ENCODE assay signal across 11 cellular contexts in the genomic region with DNA sequence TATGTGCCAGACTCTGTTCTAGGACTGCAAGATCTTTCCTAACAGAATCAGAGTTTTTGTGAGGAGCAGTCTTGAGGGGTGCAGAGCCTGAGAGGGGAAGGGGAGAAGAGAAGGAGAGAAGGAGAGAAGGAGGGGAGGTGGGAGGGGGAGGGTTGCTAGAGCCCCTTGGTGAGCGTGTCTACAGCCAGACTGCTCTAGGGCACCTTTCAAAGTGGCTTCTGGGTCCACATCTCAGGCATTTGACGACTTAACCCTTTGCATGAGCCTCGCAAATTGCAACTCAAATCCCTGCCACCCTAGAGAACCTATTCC. TPM values are rescaled to one million over a fixed set of nuclear protein-coding genes. Genes with fewer than 3 reads are reported as not detected.
DNase-seq lines count a peak whose midpoint lies in the region; ATAC-seq, FAIRE-seq and TF ChIP-seq lines count a peak whose summit lies in the region.
"Had no signal": no experiment of that assay in that cellular context is flagged by ENCODE, and none has a peak within 500 bp of the region (broad histone marks: within the 10 kb centered on the region; RNA-seq: fewer than 3 reads in every experiment).

No MANE protein-coding gene starts in this region.

- POLR2A ChIA-PET in SK-N-SH (lab: Yijun Ruan, JAX) = interaction anchor here (0.6 to 1.4 kb wide), 4 partner anchors 57 to 624 kb away, joined by 3 to 6 read pairs (median 3); partner anchors contain the start of gene GCC1
- POLR2A ChIA-PET in HEK293 (lab: Yijun Ruan, JAX) = interaction anchor here (0.5 to 1.1 kb wide), 5 partner anchors 8 to 762 kb away, joined by 3 to 8 read pairs (median 4); partner anchors contain the start of gene ARF5
- POLR2A ChIA-PET in K562 (lab: Yijun Ruan, JAX) = interaction anchor here (0.5 to 1.1 kb wide), 7 partner anchors 11 to 684 kb away, joined by 3 to 7 read pairs (median 4); no protein-coding TSS in a partner anchor

- H3K4me1 ChIP-seq in SK-N-SH (ENCODE audit: control insufficient read depth in 1 of 2, insufficient read depth in 2 of 2, low read depth in 1 of 2, low read length in 1 of 2) = peaks cover 2 to 3% of the 10 kb centered on the region in 2 experiments; a peak in 2 of 4 replicates
- H3K4me1 ChIP-seq in HEK293 (ENCODE audit: control insufficient read depth, insufficient read depth, low read length) = no peaks in the 10 kb centered on the region
- peaks cover 5 to 16% of the 10 kb centered on the region in 2 experiments; a peak in 3 of 5 replicates for H3K4me1 ChIP-seq in K562 (replicated peaks in 1 of 2; ENCODE audit: control insufficient read depth in 2 of 2, insufficient read depth in 2 of 2, low read length in 2 of 2)
- H3K4me1 ChIP-seq: HAP-1 had no signal

- H3K9me3 ChIP-seq in SK-N-SH (no peaks in the 10 kb centered on the region), HEK293 (ENCODE audit: control insufficient read depth, insufficient read depth, low read depth, low read length) (no peaks in the 10 kb centered on the region), K562 (replicated peaks; ENCODE audit: control insufficient read depth, insufficient read depth, low read depth, low read length) (no peaks in the 10 kb centered on the region; the same call in 1 of the 2 replicates)
- H3K9me3 ChIP-seq: BLaER1, HAP-1 had no signal

- ATAC-seq in SK-N-SH treated with all-trans-retinoic acid at 6 μM for 48 hours (peak; percentile 5; the same call in 2 of the 3 replicates), K562 (peak; percentile 14), GM18502 (IDR thresholded peaks at IDR 0.05; ENCODE audit: poor library complexity, unreplicated experiment) (no peak)

- H3F3A ChIP-seq in SK-N-SH (replicated peaks; ENCODE audit: insufficient read depth) = no peaks in the 10 kb centered on the region

- TF ChIP-seq POLR2A in K562 (conservative IDR thresholded peaks at IDR 0.05) = no peak

- TF ChIP-seq RAD21 in SK-N-SH (IDR thresholded peaks at IDR 0.05; ENCODE audit: low read length) (no peak), K562 (CRISPR knock-in tag; conservative IDR thresholded peaks at IDR 0.05 in 1 of 2, IDR thresholded peaks at IDR 0.05 in 1 of 2) (no peak)

- no peaks in the 10 kb centered on the region for H3K9me1 ChIP-seq in K562 (ENCODE audit: control insufficient read depth, insufficient read depth, low read length)

- H4K20me1 ChIP-seq in SK-N-SH (ENCODE audit: insufficient read depth) (no peaks in the 10 kb centered on the region), K562 (replicated peaks; ENCODE audit: control insufficient read depth, insufficient read depth, low read length) (peaks cover 13% of the 10 kb centered on the region; the same call in 1 of the 2 replicates)
- H4K20me1 ChIP-seq: BLaER1 had no signal

- 36% methylated on average over 3 of the region's 3 CpGs for WGBS in SK-N-SH (ENCODE audit: low lambda C conversion rate)
- WGBS in K562 (ENCODE audit: insufficient coverage, low coverage, missing lambda C conversion rate) = 6% methylated on average over 3 of the region's 3 CpGs

- H3K4me2 ChIP-seq in SK-N-SH = no peak overlapping the region
- H3K4me2 ChIP-seq in K562 (ENCODE audit: insufficient read depth, low read length) = no peak overlapping the region
- H3K4me2 ChIP-seq: BLaER1 had no signal

- H3K27ac ChIP-seq in SK-N-SH (ENCODE audit: low read depth in 2 of 2, low read length in 1 of 2) (no peak overlapping the region), HEK293 (ENCODE audit: extremely low read depth, low read depth, low read length) (no peak overlapping the region), K562 (ENCODE audit: extremely low read depth, low read depth, low read length) (no peak overlapping the region)
- H3K27ac ChIP-seq: BLaER1 had no signal

- BruUV-seq in K562 (replicated peaks; lab: Mats Ljungman, UMichigan) = no TSS peak

- intact Hi-C loops in K562 (cut with micrococcal nuclease) = no loop called here

- TF ChIP-seq EP300 in SK-N-SH (IDR thresholded peaks at IDR 0.05; ENCODE audit: borderline replicate concordance in 1 of 2, low read depth in 1 of 2, low read length in 1 of 2) = no peak
- TF ChIP-seq EP300 in K562 (IDR thresholded peaks at IDR 0.05; ENCODE audit: low read length) = no peak

- H3K27me3 ChIP-seq in SK-N-SH (ENCODE audit: insufficient read depth) = no peaks in the 10 kb centered on the region
- H3K27me3 ChIP-seq in K562 (ENCODE audit: control insufficient read depth in 2 of 2, insufficient read depth in 2 of 2, low read length in 2 of 2) = peaks cover 23 to 57% of the 10 kb centered on the region in 2 experiments; a peak in 4 of 5 replicates
- H3K27me3 ChIP-seq: BLaER1 had no signal

- FAIRE-seq in K562 (lab: Jason Lieb, UNC) = no peak

- H3K9ac ChIP-seq in SK-N-SH = no peak overlapping the region
- no peak overlapping the region for H3K9ac ChIP-seq in K562 (ENCODE audit: insufficient read depth in 1 of 2, low read depth in 2 of 2, low read length in 2 of 2)
- H3K9ac ChIP-seq: BLaER1 had no signal

- DNase-seq in SK-N-SH = no peak
- no peak for DNase-seq in K562 (ENCODE audit: extremely low read depth in 1 of 4, low spot score in 3 of 4)
- peak; percentile 8 for DNase-seq in mesenteric fat pad (ENCODE audit: low spot score)
- no peak for DNase-seq in MV-4-11 (lab: John Stamatoyannopoulos, UW)
- no peak for DNase-seq in NCI-H2081 (lab: John Stamatoyannopoulos, UW)

- TF ChIP-seq CTCF in SK-N-SH (IDR thresholded peaks at IDR 0.05) = no peak
- TF ChIP-seq CTCF in HEK293 (tag by site-specific recombination; IDR thresholded peaks at IDR 0.05) = no peak
- no peak for TF ChIP-seq CTCF in K562 (IDR thresholded peaks at IDR 0.05 in 2 of 3, conservative IDR thresholded peaks at IDR 0.05 in 1 of 3; ENCODE audit: insufficient read depth in 2 of 3, low read depth in 1 of 3, low read length in 3 of 3)

- no peak overlapping the region for H3K4me3 ChIP-seq in SK-N-SH (ENCODE audit: low read depth in 2 of 2, low read length in 1 of 2)
- no peak overlapping the region for H3K4me3 ChIP-seq in HEK293 (ENCODE audit: low read depth, low read length)
- no peak overlapping the region for H3K4me3 ChIP-seq in K562
- H3K4me3 ChIP-seq: BLaER1, HAP-1 had no signal

- CTCF ChIA-PET in SK-N-SH (lab: Yijun Ruan, JAX) = interaction anchor here (0.5 to 17.6 kb wide), 126 partner anchors 10 to 862 kb away, joined by 3 to 444 read pairs (median 6); partner anchors contain the start of genes ARF5, GCC1, LRRC4 and ZNF800
- CTCF ChIA-PET in HEK293 (lab: Yijun Ruan, JAX) = interaction anchor here (0.6 to 7.2 kb wide), 49 partner anchors 11 to 1268 kb away, joined by 3 to 148 read pairs (median 4); no protein-coding TSS in a partner anchor
- CTCF ChIA-PET in K562 (lab: Yijun Ruan, JAX; ENCODE audit: low intra/inter-chr PET ratio) = interaction anchor here (0.5 to 3.5 kb wide), 12 partner anchors 73 to 861 kb away, joined by 3 to 70 read pairs (median 6); no protein-coding TSS in a partner anchor

- H3K9me2 ChIP-seq in SK-N-SH = no peaks in the 10 kb centered on the region

- H2AFZ ChIP-seq in SK-N-SH (ENCODE audit: low read depth) = no peak overlapping the region
- no peak overlapping the region for H2AFZ ChIP-seq in K562 (ENCODE audit: low read depth, low read length)

- H3K79me2 ChIP-seq in SK-N-SH (ENCODE audit: insufficient read depth) (no peaks in the 10 kb centered on the region), K562 (ENCODE audit: control insufficient read depth, insufficient read depth, low read length) (no peaks in the 10 kb centered on the region)

- no peaks in the 10 kb centered on the region for H3K36me3 ChIP-seq in SK-N-SH (replicated peaks in 1 of 2; ENCODE audit: control insufficient read depth in 1 of 2, insufficient read depth in 2 of 2, low read length in 1 of 2)
- H3K36me3 ChIP-seq in HEK293 (ENCODE audit: control insufficient read depth in 2 of 2, insufficient read depth in 1 of 2, low read length in 2 of 2) = no peaks in the 10 kb centered on the region
- no peaks in the 10 kb centered on the region for H3K36me3 ChIP-seq in K562 (ENCODE audit: control insufficient read depth, insufficient read depth, low read length)
- H3K36me3 ChIP-seq: BLaER1, HAP-1 had no signal

- in situ Hi-C loops in K562 (cut with MboI) = no loop called here

TF ChIP-seq in SK-N-SH treated with all-trans-retinoic acid at 6 μM for 48 hours, 23 proteins besides CTCF, POLR2A, EP300 and RAD21 (continues in another document):
- TF ChIP-seq GLIS3 (CRISPR knock-in tag; IDR thresholded peaks at IDR 0.05) = no peak
- no peak for TF ChIP-seq RARB (CRISPR knock-in tag; IDR thresholded peaks at IDR 0.05)
- TF ChIP-seq ZFP30 (CRISPR knock-in tag; IDR thresholded peaks at IDR 0.05) = no peak

TF ChIP-seq in SK-N-SH, 30 proteins besides CTCF, POLR2A, EP300 and RAD21 (continues in another document):
- TF ChIP-seq EZH2phosphoT487 (IDR thresholded peaks at IDR 0.05; ENCODE audit: borderline replicate concordance, low read depth) = no peak

TF ChIP-seq in K562, 482 proteins besides CTCF, POLR2A, EP300 and RAD21 (continues in another document):
- TF ChIP-seq CHCHD3 (CRISPR knock-in tag; IDR thresholded peaks at IDR 0.05) (no peak), POLR2AphosphoS5 (IDR thresholded peaks at IDR 0.05; ENCODE audit: control insufficient read depth, insufficient read depth, low read depth, low read length) (no peak)

RNA-seq across cellular contexts. Expression of gene LEP, which starts 31.1 kb away (rescaled TPM):
- not detected in 2 replicates for polyA plus RNA-seq in SK-N-SH (2012; rRNA removed)
- not detected in 2 replicates for polyA plus RNA-seq in SK-N-SH (2012; cell fraction: cytosol; rRNA removed)
- polyA plus RNA-seq in SK-N-SH (2012; cell fraction: nucleus; rRNA removed) = not detected in 2 replicates
- total RNA-seq in K562 (2011; cell fraction: chromatin; rRNA removed; ENCODE audit: low replicate concordance) = not detected in 2 replicates
- total RNA-seq in K562 (2011; cell fraction: nucleolus; rRNA removed) = not detected in 2 replicates
- not detected in 2 replicates for total RNA-seq in K562 (2011; cell fraction: nucleoplasm; rRNA removed)
- not detected in 2 replicates for total RNA-seq in K562 (2014; rRNA removed)
- not detected in 2 replicates for total RNA-seq in K562 (2014; rRNA removed; fragmentation: Illumina TruSeq; extraction: Trizol)
- total RNA-seq in K562 (2015; rRNA removed; fragmentation: Illumina TruSeq; extraction: Trizol) = not detected in 2 replicates
- total RNA-seq in K562 (2021) = not detected in 2 replicates
- polyA plus RNA-seq in K562 (2011; rRNA removed) = not detected in 2 replicates
- polyA plus RNA-seq in K562 (2011; cell fraction: cytosol; rRNA removed) = not detected in 2 replicates
- not detected in 2 replicates for polyA plus RNA-seq in K562 (2011; cell fraction: nucleus; rRNA removed)
- 0.04 and 0.06 TPM in 2 replicates for polyA plus RNA-seq in K562 (2012)
- not detected in 2 replicates for polyA plus RNA-seq in K562 (2014; fragmentation: Illumina TruSeq; extraction: Trizol)
- not detected for polyA plus RNA-seq in K562 (2014; fragmentation: Nextera tagmentation; extraction: Ambion mirVana)
- polyA plus RNA-seq in K562 (2014; rRNA removed) = not detected in 2 replicates
- polyA minus RNA-seq in K562 (2011; rRNA and poly(A)+ RNA removed) = not detected in 2 replicates
- not detected in 2 replicates for polyA minus RNA-seq in K562 (2011; cell fraction: cytosol; rRNA and poly(A)+ RNA removed)
- polyA minus RNA-seq in K562 (2011; cell fraction: nucleus; rRNA and poly(A)+ RNA removed) = not detected in 2 replicates
- 784 TPM for total RNA-seq in mesenteric fat pad
- total RNA-seq: M059J had no signal

Comparison
In these comparisons a context has a peak if more than half of its experiments do, and no peak if none do; other contexts are left out.
1. RNA of gene LEP, which starts 31.1 kb away (total RNA-seq): 784 TPM in mesenteric fat pad (single experiment); not detected in K562; every median in the first group is over 100 times any median in the second.